Comparison of ENCODE assay signal across 19 cellular contexts in the genomic region with DNA sequence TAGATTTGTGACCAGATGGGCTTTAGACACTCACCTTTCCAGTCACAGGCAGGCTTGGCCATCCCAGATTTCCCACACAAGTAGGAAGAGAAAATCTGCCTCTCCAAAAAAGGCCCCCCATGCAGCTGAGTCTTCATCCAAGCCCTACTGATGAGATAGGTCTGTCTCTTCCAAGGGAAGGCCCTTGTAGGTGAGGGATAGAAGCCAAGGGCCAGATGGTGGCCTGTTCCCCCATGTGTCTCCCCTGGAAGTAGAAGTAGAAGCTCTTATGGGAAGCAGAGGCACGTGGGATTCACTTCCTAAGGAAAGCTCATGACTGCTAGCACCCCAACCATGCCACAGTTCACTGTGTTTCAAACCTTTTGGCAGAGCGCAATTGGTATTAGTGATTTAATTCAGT.
"Had no signal": no experiment of that assay in that cellular context is flagged by ENCODE, and none has a peak within 500 bp of the region (broad histone marks: within the 10 kb centered on the region; RNA-seq: fewer than 3 reads in every experiment).

No MANE protein-coding gene starts in this region.

- H3K9me3 Mint-ChIP-seq: dendritic cell treated with granulocyte-macrophage colony-stimulating factor and Interleukin-4, amounts not matched to agents 40 ng/mL and 50 ng/mL, for 4 days; endodermal cell; nephron progenitor cell had no signal

- H3K36me3 Mint-ChIP-seq: naive thymus-derived CD4-positive, alpha-beta T cell had no signal

- H3K27ac ChIP-seq: psoas muscle, suprapubic skin, thyroid gland, upper lobe of left lung, uterus had no signal

- H3K9me3 ChIP-seq: heart right ventricle, psoas muscle, suprapubic skin, thyroid gland, upper lobe of left lung, uterus had no signal

- H3K4me3 Mint-ChIP-seq: dendritic cell treated with granulocyte-macrophage colony-stimulating factor and Interleukin-4, amounts not matched to agents 40 ng/mL and 50 ng/mL, for 4 days; endodermal cell; naive thymus-derived CD4-positive, alpha-beta T cell; nephron progenitor cell had no signal

- H3K36me3 ChIP-seq: heart right ventricle, suprapubic skin, thyroid gland, upper lobe of left lung, uterus had no signal

- H3K27ac Mint-ChIP-seq: dendritic cell treated with granulocyte-macrophage colony-stimulating factor and Interleukin-4, amounts not matched to agents 40 ng/mL and 50 ng/mL, for 4 days; endodermal cell; naive thymus-derived CD4-positive, alpha-beta T cell; nephron progenitor cell had no signal

- H3K4me3 ChIP-seq: heart right ventricle, psoas muscle, suprapubic skin, thyroid gland, upper lobe of left lung, uterus had no signal

- H3K27me3 Mint-ChIP-seq: dendritic cell treated with granulocyte-macrophage colony-stimulating factor and Interleukin-4, amounts not matched to agents 40 ng/mL and 50 ng/mL, for 4 days had no signal

- H3K4me1 ChIP-seq: heart right ventricle, psoas muscle, suprapubic skin, thyroid gland, uterus had no signal

- ATAC-seq: heart right ventricle; naive thymus-derived CD4-positive, alpha-beta T cell; psoas muscle had no signal

- DNase-seq: effector CD4-positive, alpha-beta T cell; endodermal cell; heart right ventricle; hypothalamus; kidney glomerular epithelial cell; mammary epithelial cell; naive thymus-derived CD4-positive, alpha-beta T cell; nephron progenitor cell; psoas muscle; retina; small intestine; stimulated activated CD4-positive, alpha-beta T cell treated with anti-CD3 and anti-CD28 coated beads, Interleukin-12 subunit alpha, Interleukin-12 subunit beta, amount 100 ng/mL, for 4 hours; stimulated activated naive CD4-positive, alpha-beta T cell; thyroid gland; upper lobe of left lung; uterus had no signal

- FAIRE-seq: frontal cortex, small intestine had no signal

- H3K27me3 ChIP-seq: suprapubic skin, thyroid gland, upper lobe of left lung, uterus had no signal
